In genomic region chr10:93993782-93994668, GRCh38 we compare ENCODE assay signal across 9 cellular contexts. TPM values are rescaled to one million over a fixed set of nuclear protein-coding genes. Genes with fewer than 3 reads are reported as not detected.
DNase-seq lines count a peak whose midpoint lies in the region; ATAC-seq and TF ChIP-seq lines count a peak whose summit lies in the region.
"Had no signal": no experiment of that assay in that cellular context is flagged by ENCODE, and none has a peak within 500 bp of the region (broad histone marks: within the 10 kb centered on the region; RNA-seq: fewer than 3 reads in every experiment).

Gene PLCE1 (plus strand): TSS chr10:93993931. CDS start chr10:94031047, 37,116 bp downstream.

- no peaks in the 10 kb centered on the region for H3K36me3 ChIP-seq in HUES48 (ENCODE audit: control insufficient read depth, insufficient read depth, low read length)
- H3K36me3 ChIP-seq in gastroesophageal sphincter: no peaks in the 10 kb centered on the region

- H3K27me3 ChIP-seq in HUES48 (ENCODE audit: control insufficient read depth, insufficient read depth, low read length): peaks cover 97% of the 10 kb centered on the region
- H3K27me3 ChIP-seq in gastroesophageal sphincter: peaks cover 9% of the 10 kb centered on the region

- peak within 1 kb of the TSS; percentile 32 for H3K4me3 Mint-ChIP-seq in activated CD8-positive, alpha-beta memory T cell treated with anti-CD3 and anti-CD28 coated beads, Interleukin-2, amount 10 ng/mL, durations not matched to agents 7 days and 5 days
- H3K4me3 Mint-ChIP-seq in nephron progenitor cell: peak within 1 kb of the TSS; percentile 80
- H3K4me3 Mint-ChIP-seq: central memory CD8-positive, alpha-beta T cell had no signal

- H3K9me3 ChIP-seq in HUES48 (ENCODE audit: control insufficient read depth, insufficient read depth, low read length): no peaks in the 10 kb centered on the region
- no peaks in the 10 kb centered on the region for H3K9me3 ChIP-seq in gastroesophageal sphincter

- peak; percentile 73 for ATAC-seq in activated CD8-positive, alpha-beta memory T cell treated with anti-CD3 and anti-CD28 coated beads, Interleukin-2, amount 10 ng/mL, durations not matched to agents 7 days and 5 days
- peak; percentile 90 for ATAC-seq in gastroesophageal sphincter

- DNase-seq in activated CD8-positive, alpha-beta memory T cell treated with anti-CD3 and anti-CD28 coated beads, Interleukin-2, amount 10 ng/mL, durations not matched to agents 7 days and 5 days: no peak
- DNase-seq in activated CD8-positive, alpha-beta memory T cell treated with anti-CD3 and anti-CD28 coated beads for 24 hours: no peak
- DNase-seq in nephron progenitor cell (peak; percentile 73), KBM-7 (no peak), NK-92 (lab: John Stamatoyannopoulos, UW; ENCODE audit: unreplicated experiment) (no peak)

- peak in 1 of 2 donors; percentile 29 for TF ChIP-seq POLR2A in gastroesophageal sphincter (IDR thresholded peaks at IDR 0.05)

- in situ Hi-C loops in KBM-7 (cut with MboI; ENCODE audit: low pct_unique_long_range_greater_than_20kb, low sequenced_read_pairs): no loop called here

- no peak within 1 kb of the TSS for H3K9ac ChIP-seq in HUES48 (ENCODE audit: low read depth, low read length)

- peaks cover 4% of the 10 kb centered on the region for H3K36me3 Mint-ChIP-seq in activated CD8-positive, alpha-beta memory T cell treated with anti-CD3 and anti-CD28 coated beads, Interleukin-2, amount 10 ng/mL, durations not matched to agents 7 days and 5 days
- no peaks in the 10 kb centered on the region for H3K36me3 Mint-ChIP-seq in nephron progenitor cell (ENCODE audit: low read depth)

- 14% methylated on average over 1 of the region's 92 CpGs; no CpG with 5 or more reads in 1 of the 2 donors for WGBS in gastroesophageal sphincter (ENCODE audit: low coverage in 1 of 2), 2 donors

- no peak for TF ChIP-seq CTCF in WI38 (IDR thresholded peaks at IDR 0.05; ENCODE audit: low read depth, low read length)
- TF ChIP-seq CTCF in gastroesophageal sphincter (IDR thresholded peaks at IDR 0.05): peak in 2 of 4 experiments; percentile 24 to 27
- no peak for TF ChIP-seq CTCF in nephron progenitor cell (IDR thresholded peaks at IDR 0.05)

- peak within 1 kb of the TSS; percentile 62 for H3K4me3 ChIP-seq in HUES48 (ENCODE audit: low read depth, low read length)
- H3K4me3 ChIP-seq in WI38 (ENCODE audit: low read depth, low read length): peak within 1 kb of the TSS; percentile 59
- H3K4me3 ChIP-seq in gastroesophageal sphincter: peak within 1 kb of the TSS; percentile 46 to 71

- H3K27me3 Mint-ChIP-seq in activated CD8-positive, alpha-beta memory T cell treated with anti-CD3 and anti-CD28 coated beads, Interleukin-2, amount 10 ng/mL, durations not matched to agents 7 days and 5 days: peaks cover 59% of the 10 kb centered on the region
- H3K27me3 Mint-ChIP-seq in nephron progenitor cell (ENCODE audit: low read depth, poor library complexity): peaks cover 53% of the 10 kb centered on the region

- H3K9me3 Mint-ChIP-seq in activated CD8-positive, alpha-beta memory T cell treated with anti-CD3 and anti-CD28 coated beads, Interleukin-2, amount 10 ng/mL, durations not matched to agents 7 days and 5 days (ENCODE audit: low read depth): no peaks in the 10 kb centered on the region
- H3K9me3 Mint-ChIP-seq in nephron progenitor cell: peaks cover 5% of the 10 kb centered on the region
- H3K9me3 Mint-ChIP-seq: central memory CD8-positive, alpha-beta T cell had no signal

- no peak for TF ChIP-seq EP300 in gastroesophageal sphincter (IDR thresholded peaks at IDR 0.05)

- CTCF ChIA-PET in activated CD8-positive, alpha-beta memory T cell treated with anti-CD3 and anti-CD28 coated beads, Interleukin-2, amount 10 ng/mL, durations not matched to agents 7 days and 5 days (lab: Charles Lee): no interaction called here

- no peak within 1 kb of the TSS for H3K27ac Mint-ChIP-seq in activated CD8-positive, alpha-beta memory T cell treated with anti-CD3 and anti-CD28 coated beads, Interleukin-2, amount 10 ng/mL, durations not matched to agents 7 days and 5 days
- H3K27ac Mint-ChIP-seq in nephron progenitor cell: no peak within 1 kb of the TSS

- H3K27ac ChIP-seq in HUES48 (ENCODE audit: low read depth, low read length) (no peak within 1 kb of the TSS), gastroesophageal sphincter (peak within 1 kb of the TSS in 3 of 4 donors; percentile 72 to 79 (median 78))

- H3K4me1 ChIP-seq in HUES48 (ENCODE audit: control insufficient read depth, insufficient read depth, low read length) (peaks cover 4% of the 10 kb centered on the region; the same call in 1 of the 2 replicates), gastroesophageal sphincter (peaks cover 0 to 53% (median 11%) of the 10 kb centered on the region in 3 donors)

- H3K4me1 Mint-ChIP-seq in activated CD8-positive, alpha-beta memory T cell treated with anti-CD3 and anti-CD28 coated beads, Interleukin-2, amount 10 ng/mL, durations not matched to agents 7 days and 5 days: peaks cover 2% of the 10 kb centered on the region
- H3K4me1 Mint-ChIP-seq in nephron progenitor cell: peaks cover 32% of the 10 kb centered on the region
- H3K4me1 Mint-ChIP-seq: central memory CD8-positive, alpha-beta T cell had no signal

RNA-seq across cellular contexts. Expression of gene PLCE1, which starts in this region (rescaled TPM):
- total RNA-seq in activated CD8-positive, alpha-beta memory T cell treated with anti-CD3 and anti-CD28 coated beads, Interleukin-2, amount 10 ng/mL, durations not matched to agents 7 days and 5 days: under 1 TPM in 1 of 2 experiments, not detected in 1; 0.06 TPM
- 10 to 100 TPM; 13.5 to 23.0 (median 19.1) TPM for total RNA-seq in gastroesophageal sphincter

Comparison
In these comparisons a context has a peak if more than half of its experiments do, and no peak if none do; other contexts are left out.
1. RNA of gene PLCE1 (total RNA-seq): 13.5 to 23.0 TPM in gastroesophageal sphincter; 0.06 TPM in activated CD8-positive, alpha-beta memory T cell treated with anti-CD3 and anti-CD28 coated beads, Interleukin-2, amount 10 ng/mL, durations not matched to agents 7 days and 5 days; every median in the first group is over 10 times any median in the second.
2. Peak in ATAC-seq in activated CD8-positive, alpha-beta memory T cell treated with anti-CD3 and anti-CD28 coated beads, Interleukin-2, amount 10 ng/mL, durations not matched to agents 7 days and 5 days; RNA of the gene not detected or under 1 TPM.
3. Peak in every context shown above with its lines, with median percentiles within 50 percentile points of each other: H3K4me3 ChIP-seq.